ENCODE assay signal across 8 cellular contexts in genomic region chr5:76083555-76084495, GRCh38. TPM values are rescaled to one million over a fixed set of nuclear protein-coding genes. Genes with fewer than 3 reads are reported as not detected.
DNase-seq lines count a peak whose midpoint lies in the region; ATAC-seq, FAIRE-seq and TF ChIP-seq lines count a peak whose summit lies in the region.

No MANE protein-coding gene starts in this region.

- no peak overlapping the region for H3K27ac Mint-ChIP-seq in natural killer cell

- peak overlapping the region; percentile 69 for H3K4me3 Mint-ChIP-seq in natural killer cell

- FAIRE-seq in D721Med (lab: Jason Lieb, UNC) = no peak

- no peak for TF ChIP-seq EP300 in gastroesophageal sphincter (IDR thresholded peaks at IDR 0.05)

- H3K4me1 ChIP-seq in gastroesophageal sphincter = peaks cover 0 to 34% (median 6%) of the 10 kb centered on the region in 3 donors

- TF ChIP-seq POLR2A in gastroesophageal sphincter (IDR thresholded peaks at IDR 0.05) = no peak

- H3K27me3 Mint-ChIP-seq in natural killer cell (ENCODE audit: low read depth in 2 of 2) = peaks cover 70 to 77% of the 10 kb centered on the region in 2 donors

- H3K9me3 Mint-ChIP-seq in natural killer cell = no peaks in the 10 kb centered on the region

- H3K4me3 ChIP-seq in LNCaP clone FGC (ENCODE audit: low read depth, low read length) (peak overlapping the region; percentile 32), gastroesophageal sphincter (peak overlapping the region in 1 of 2 donors; percentile 32)

- H3K27ac ChIP-seq in gastroesophageal sphincter = no peak overlapping the region

- WGBS in gastroesophageal sphincter (ENCODE audit: low coverage in 1 of 2), 2 donors = 0% methylated on average over 1 of the region's 50 CpGs

- intact Hi-C loops in natural killer cell (cut with micrococcal nuclease) = no loop called here

- DNase-seq in D721Med (ENCODE audit: insufficient read length, low spot score) (peak; percentile 22), LNCaP clone FGC (ENCODE audit: low read depth) (no peak), astrocyte of the hippocampus (ENCODE audit: low read depth, low spot score) (peak; percentile 43), natural killer cell (no peak), NCI-H2081 treated with DMSO at 0.1 percent for 48 hours (lab: John Stamatoyannopoulos, UW) (no peak)
- no peak for DNase-seq in activated effector memory CD4-positive, alpha-beta T cell treated with Interleukin-2 at 50 U/mL for 16 hours

- ATAC-seq in natural killer cell = no peak
- ATAC-seq in GM21447 (IDR thresholded peaks at IDR 0.05; ENCODE audit: unreplicated experiment) = no peak
- ATAC-seq in gastroesophageal sphincter = no peak

- no peaks in the 10 kb centered on the region for H3K36me3 Mint-ChIP-seq in natural killer cell

- TF ChIP-seq CTCF in D721Med (IDR thresholded peaks at IDR 0.05; ENCODE audit: insufficient read depth, missing control alignments) (no peak), LNCaP clone FGC (IDR thresholded peaks at IDR 0.05; ENCODE audit: control insufficient read depth, extremely low read depth, insufficient read depth) (no peak), natural killer cell (IDR thresholded peaks at IDR 0.05) (no peak), gastroesophageal sphincter (IDR thresholded peaks at IDR 0.05) (no peak)

- peaks cover 85% of the 10 kb centered on the region for H3K27me3 ChIP-seq in gastroesophageal sphincter

- no peaks in the 10 kb centered on the region for H3K36me3 ChIP-seq in gastroesophageal sphincter

- no peaks in the 10 kb centered on the region for H3K9me3 ChIP-seq in gastroesophageal sphincter

- H3K4me1 Mint-ChIP-seq in natural killer cell = peaks cover 7 to 27% of the 10 kb centered on the region in 2 donors

RNA-seq across cellular contexts. Expression of gene SV2C, which starts 0.6 kb away (rescaled TPM):
- total RNA-seq in natural killer cell (not detected), gastroesophageal sphincter (under 1 TPM; 0.16 to 0.67 (median 0.39) TPM)

Comparison
In these comparisons a context has a peak if more than half of its experiments do, and no peak if none do; other contexts are left out.
1. DNase-seq: peak in D721Med (single experiment) and astrocyte of the hippocampus (single experiment); none in LNCaP clone FGC (single experiment), natural killer cell (single experiment), NCI-H2081 treated with DMSO at 0.1 percent for 48 hours (single experiment) and activated effector memory CD4-positive, alpha-beta T cell treated with Interleukin-2 at 50 U/mL for 16 hours (single experiment).